In the genomic region with DNA sequence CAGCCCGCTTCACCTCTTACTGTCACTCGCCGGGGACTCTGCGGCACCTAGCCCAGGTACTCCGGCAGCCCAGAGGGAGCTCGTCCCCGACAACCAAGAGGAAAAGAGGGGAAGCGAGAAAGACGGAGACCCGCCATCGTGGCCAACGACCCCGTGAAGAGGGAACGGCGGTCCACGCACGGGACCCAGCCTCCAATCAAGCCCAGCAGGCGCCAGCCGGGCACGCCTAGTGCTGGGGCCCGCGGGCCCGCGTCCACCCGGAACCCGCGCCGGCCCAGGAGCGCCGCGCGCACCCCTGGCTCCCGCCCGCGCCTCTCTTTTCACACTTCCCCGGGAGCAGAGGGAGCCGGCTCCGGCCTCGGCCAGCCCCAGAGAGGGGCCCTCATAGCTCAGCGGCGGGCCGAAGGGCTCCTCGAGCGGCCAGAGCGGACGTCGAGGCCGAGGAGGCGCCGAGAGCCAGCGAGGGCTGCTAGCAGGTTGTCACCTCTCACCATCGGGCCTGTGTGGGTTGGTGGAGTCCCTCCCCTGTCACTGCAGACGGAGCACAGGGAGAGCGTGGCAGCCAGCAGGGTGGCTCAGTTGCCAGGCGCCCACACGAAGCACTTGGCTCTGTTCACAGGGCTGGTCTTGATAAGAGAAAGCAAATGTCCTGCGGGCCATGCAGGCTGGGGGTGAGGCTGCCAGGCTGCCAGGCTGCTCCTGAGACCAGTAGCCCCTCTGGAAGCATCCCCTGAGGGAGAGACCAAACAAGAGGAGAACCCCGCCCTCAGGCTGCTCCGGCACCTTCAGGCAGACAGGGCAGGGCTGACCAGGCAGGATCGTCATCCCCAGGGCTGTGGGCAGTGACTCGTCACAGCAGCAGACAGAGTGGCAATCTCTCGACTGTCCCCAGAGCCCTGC, we compare ENCODE assay signal across 1 cellular context.
TF ChIP-seq lines count a peak whose summit lies in the region.

No MANE protein-coding gene starts in this region.

TF ChIP-seq in HepG2, 621 proteins besides CTCF, POLR2A, EP300 and RAD21:
- TF ChIP-seq ZNF33A (CRISPR knock-in tag; IDR thresholded peaks at IDR 0.05; ENCODE audit: borderline replicate concordance) (no peak), ZNF12 (CRISPR knock-in tag; IDR thresholded peaks at IDR 0.05) (peak; percentile 36; the same call in 1 of the 2 replicates), AGO2 (optimal IDR thresholded peaks at IDR 0.05; ENCODE audit: low read depth, low read length) (peak; percentile 32)
